Comparison of ENCODE assay signal across 1 cellular context in genomic region chr20:46875059-46875458, GRCh38.
TF ChIP-seq lines count a peak whose summit lies in the region.

No MANE protein-coding gene starts in this region.

TF ChIP-seq in GM23338, 12 proteins besides CTCF, POLR2A, EP300 and RAD21 (continued from another document):
- no peak for TF ChIP-seq ZNF462 (CRISPR knock-in tag; IDR thresholded peaks at IDR 0.05)
- TF ChIP-seq EZH2 (IDR thresholded peaks at IDR 0.05; ENCODE audit: low read depth, unreplicated experiment), result no peak
- no peak for TF ChIP-seq REST (IDR thresholded peaks at IDR 0.05; ENCODE audit: unreplicated experiment)
- TF ChIP-seq STAT1 (IDR thresholded peaks at IDR 0.05; ENCODE audit: unreplicated experiment), result no peak
TF ChIP-seq in GM23338: peak in this region for 0.
